Comparison of ENCODE assay signal across 8 cellular contexts in the genomic region with DNA sequence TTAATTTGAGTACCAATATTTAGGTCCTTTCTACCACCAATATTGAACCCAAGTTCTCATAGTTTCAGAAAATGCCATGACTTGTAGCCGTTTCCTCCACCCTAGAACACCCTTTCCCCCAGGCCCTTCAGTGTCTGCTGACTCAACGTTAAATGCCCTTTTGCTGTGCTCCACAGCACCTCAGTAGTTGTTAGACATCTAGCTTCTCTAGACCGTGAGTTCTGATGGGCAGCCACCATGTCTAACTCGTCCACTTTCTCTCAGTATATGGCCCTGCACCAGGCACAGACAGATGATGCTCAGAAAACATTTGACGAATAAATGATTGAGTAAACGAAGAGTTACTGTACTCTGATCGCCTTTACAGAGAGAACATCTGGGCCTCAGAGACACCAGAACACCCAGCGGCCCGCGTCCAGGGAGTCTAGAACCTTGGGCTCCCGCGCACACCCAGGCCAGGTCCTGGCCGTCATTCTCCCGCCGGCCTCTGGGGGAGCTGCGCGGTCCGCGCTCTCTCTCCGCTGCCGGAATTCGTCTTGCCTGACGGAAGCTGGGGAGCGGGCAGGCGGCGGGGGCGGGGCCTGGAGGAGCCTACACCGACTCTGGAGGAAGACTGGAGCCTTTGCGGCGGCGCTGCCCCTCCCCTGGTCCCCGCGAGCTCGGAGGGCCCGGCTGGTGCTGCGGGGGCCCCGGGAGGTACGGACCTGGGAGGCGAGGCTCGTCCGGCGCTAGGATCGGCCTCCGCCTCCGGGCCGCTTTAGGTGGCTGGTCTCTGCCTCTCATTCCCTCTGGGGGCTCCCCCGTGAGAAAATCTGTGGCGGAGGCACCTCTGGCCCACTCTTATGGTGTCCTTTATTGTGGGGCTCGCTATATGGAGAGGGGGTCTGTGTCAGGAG. TPM values are rescaled to one million over a fixed set of nuclear protein-coding genes. Genes with fewer than 3 reads are reported as not detected.
DNase-seq lines count a peak whose midpoint lies in the region; TF ChIP-seq lines count a peak whose summit lies in the region.

NKIRAS2 (plus strand) TSS at position 582 of the 896 bp plus-strand sequence. CDS start 1,488 bp downstream, outside the sequence.

- H3K4me3 ChIP-seq in MG63 (peak within 1 kb of the TSS; percentile 82), fibroblast of villous mesenchyme (ENCODE audit: low read depth, low read length) (peak within 1 kb of the TSS; percentile 94), neural progenitor cell (peak within 1 kb of the TSS; percentile 98), stomach smooth muscle (ENCODE audit: low read length in 2 of 2) (peak within 1 kb of the TSS; percentile 73 to 88)

- H3K27ac Mint-ChIP-seq in neural progenitor cell = peak within 1 kb of the TSS; percentile 69

- no peaks in the 10 kb centered on the region for H3K9me3 Mint-ChIP-seq in neural progenitor cell

- H3K4me1 Mint-ChIP-seq in neural progenitor cell = peaks cover 45% of the 10 kb centered on the region

- peaks cover 5% of the 10 kb centered on the region for H3K27me3 Mint-ChIP-seq in neural progenitor cell (ENCODE audit: insufficient read depth, low read depth)

- no peaks in the 10 kb centered on the region for H3K27me3 ChIP-seq in MG63
- H3K27me3 ChIP-seq in neural progenitor cell = no peaks in the 10 kb centered on the region
- no peaks in the 10 kb centered on the region for H3K27me3 ChIP-seq in stomach smooth muscle (ENCODE audit: control insufficient read depth in 1 of 2, insufficient read depth in 2 of 2, low read length in 2 of 2)

- peaks cover 3% of the 10 kb centered on the region for H4K20me1 ChIP-seq in neural progenitor cell (ENCODE audit: low read depth)

- H3K9me3 ChIP-seq in MG63 (no peaks in the 10 kb centered on the region), neural progenitor cell (ENCODE audit: low read depth) (no peaks in the 10 kb centered on the region), stomach smooth muscle (ENCODE audit: control insufficient read depth in 2 of 2, low read length in 2 of 2) (no peaks in the 10 kb centered on the region)

- peaks cover 59% of the 10 kb centered on the region for H3F3A ChIP-seq in neural progenitor cell (ENCODE audit: low read depth)

- peaks cover 8% of the 10 kb centered on the region for H3K36me3 Mint-ChIP-seq in neural progenitor cell

- H3K79me2 ChIP-seq in neural progenitor cell (ENCODE audit: low read depth) = peaks cover 43% of the 10 kb centered on the region

- peak within 1 kb of the TSS; percentile 85 for H3K4me2 ChIP-seq in neural progenitor cell

- TF ChIP-seq CTCF in fibroblast of villous mesenchyme (IDR thresholded peaks at IDR 0.05; ENCODE audit: insufficient read depth, low read depth, low read length) (peak; percentile 89), neural progenitor cell (IDR thresholded peaks at IDR 0.05) (peak; percentile 85)

- DNase-seq in DMS153 treated with DMSO at 0.1 percent for 48 hours (lab: John Stamatoyannopoulos, UW; ENCODE audit: unreplicated experiment) (peak; percentile 83), GOT3 (lab: John Stamatoyannopoulos, UW) (peak; percentile 76), MG63 (peak; percentile 98), SHP77 treated with DMSO at 0.1 percent for 48 hours (lab: John Stamatoyannopoulos, UW) (peak; percentile 78), fibroblast of villous mesenchyme (ENCODE audit: low read depth) (peak; percentile 94), neural progenitor cell (ENCODE audit: low spot score) (peak; percentile 96)
- DNase-seq in activated effector memory CD4-positive, alpha-beta T cell treated with anti-CD3 and anti-CD28 coated beads, Interleukin-2, amount 50 U/mL, for 16 hours = peak; percentile 98

- H2AFZ ChIP-seq in neural progenitor cell (replicated peaks) = peak within 1 kb of the TSS; percentile 63

- no peak within 1 kb of the TSS for H3K27ac ChIP-seq in neural progenitor cell
- H3K27ac ChIP-seq in stomach smooth muscle (ENCODE audit: low read length) = peak within 1 kb of the TSS; percentile 76

- H3K4me1 ChIP-seq in neural progenitor cell (peaks cover 14% of the 10 kb centered on the region), stomach smooth muscle (ENCODE audit: control insufficient read depth, insufficient read depth, low read length) (peaks cover 38% of the 10 kb centered on the region)

- H3K36me3 ChIP-seq in MG63 = peaks cover 44% of the 10 kb centered on the region
- no peaks in the 10 kb centered on the region for H3K36me3 ChIP-seq in neural progenitor cell
- peaks cover 16 to 20% of the 10 kb centered on the region in 2 donors for H3K36me3 ChIP-seq in stomach smooth muscle (ENCODE audit: control insufficient read depth in 2 of 2, insufficient read depth in 2 of 2, low read length in 2 of 2)

- H3K9ac ChIP-seq in neural progenitor cell = peak within 1 kb of the TSS; percentile 94
- H3K9ac ChIP-seq in stomach smooth muscle (ENCODE audit: low read length in 2 of 2) = peak within 1 kb of the TSS; percentile 83 to 97

- peak within 1 kb of the TSS; percentile 97 for H3K4me3 Mint-ChIP-seq in neural progenitor cell

RNA-seq across cellular contexts. Expression of gene NKIRAS2, which starts in this region (rescaled TPM):
- 77.5 and 86.3 TPM in 2 replicates for total RNA-seq in MG63 (2014; rRNA removed; shearing (Covaris generic); ENCODE audit: low replicate concordance)
- total RNA-seq in fibroblast of villous mesenchyme = 34.5 and 35.8 TPM in 2 replicates
- 23.7 and 50.1 TPM in 2 replicates for total RNA-seq in neural progenitor cell (ENCODE audit: low replicate concordance)
